Comparison of ENCODE assay signal across 20 cellular contexts in the genomic region with DNA sequence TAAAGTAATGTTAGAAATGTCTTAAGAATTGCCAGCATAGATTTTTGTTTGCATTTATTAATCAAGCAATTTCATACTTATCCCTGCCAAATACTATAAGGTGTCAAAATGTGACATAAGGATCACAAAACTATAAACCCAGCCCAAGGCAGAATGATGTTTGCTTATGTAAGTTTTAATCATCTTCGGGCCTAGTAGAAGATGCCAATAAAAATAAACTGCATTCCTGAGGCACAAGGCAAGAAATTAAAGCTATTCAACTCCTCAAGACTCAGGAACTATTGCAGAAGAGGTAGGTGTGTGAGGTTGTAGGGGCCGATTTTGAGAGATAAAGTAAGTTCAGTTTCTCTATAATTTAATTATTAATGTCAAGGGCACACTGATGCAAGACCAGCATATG.
DNase-seq lines count a peak whose midpoint lies in the region; ATAC-seq and TF ChIP-seq lines count a peak whose summit lies in the region.
"Had no signal": no experiment of that assay in that cellular context is flagged by ENCODE, and none has a peak within 500 bp of the region (broad histone marks: within the 10 kb centered on the region; RNA-seq: fewer than 3 reads in every experiment).

No MANE protein-coding gene starts in this region.

- no peak for ATAC-seq in heart left ventricle
- ATAC-seq: activated CD4-positive, alpha-beta T cell treated with anti-CD3 and anti-CD28 coated beads for 36 hours; GM23338; lower lobe of right lung; pancreas had no signal

- TF ChIP-seq CTCF in OCI-LY3 (IDR thresholded peaks at IDR 0.05; ENCODE audit: low read depth, low read length) (no peak), heart left ventricle (IDR thresholded peaks at IDR 0.05) (no peak), lower leg skin (IDR thresholded peaks at IDR 0.05) (no peak)

- H3K4me1 ChIP-seq in OCI-LY3 (ENCODE audit: low read length) (peaks cover 22% of the 10 kb centered on the region), heart left ventricle (no peaks in the 10 kb centered on the region)
- H3K4me1 ChIP-seq: lower lobe of right lung had no signal

- peak; percentile 31 for DNase-seq in GM04503 (ENCODE audit: low read depth)
- DNase-seq in dermis blood vessel endothelial cell: peak; percentile 15
- peak; percentile 12 for DNase-seq in skeletal muscle cell (ENCODE audit: low read depth)
- no peak for DNase-seq in stimulated activated CD4-positive, alpha-beta T cell treated with anti-CD3 and anti-CD28 coated beads, Interleukin-15, amount 100 ng/mL, for 24 hours
- no peak for DNase-seq in heart left ventricle
- DNase-seq in lower leg skin (ENCODE audit: low spot score in 2 of 2): no peak
- DNase-seq: activated CD4-positive, alpha-beta T cell treated with anti-CD3 and anti-CD28 coated beads for 36 hours; activated effector memory CD4-positive, alpha-beta T cell treated with anti-CD3 and anti-CD28 coated beads, Interleukin-2, amount 50 U/mL, for 16 hours; amygdala; DMS79; Kasumi-1; lower lobe of right lung; NCI-H510A; pancreas had no signal

- H4K20me1 ChIP-seq in OCI-LY3 (ENCODE audit: insufficient read depth, low read length): no peaks in the 10 kb centered on the region

- no peaks in the 10 kb centered on the region for H3K27me3 ChIP-seq in OCI-LY3 (ENCODE audit: low read depth, low read length)
- H3K27me3 ChIP-seq in heart left ventricle: no peaks in the 10 kb centered on the region
- H3K27me3 ChIP-seq: esophagus muscularis mucosa, pancreas had no signal

- intact Hi-C loops in heart left ventricle (cut with DNase I) (no loop called here), lower leg skin (cut with DNase I; ENCODE audit: low total_unique reads) (no loop called here)

- no peak overlapping the region for H2AFZ ChIP-seq in OCI-LY3 (ENCODE audit: low read depth, low read length)
- H2AFZ ChIP-seq: GM23338 had no signal

- H3K9me3 ChIP-seq in OCI-LY3 (ENCODE audit: insufficient read depth, low read length): no peaks in the 10 kb centered on the region
- peaks cover 0 to 4% (median 0%) of the 10 kb centered on the region in 12 donors for H3K9me3 ChIP-seq in heart left ventricle
- H3K9me3 ChIP-seq: esophagus muscularis mucosa, lower lobe of right lung, pancreas, thoracic aorta had no signal

- WGBS in heart left ventricle, 4 donors: 46 to 68% (median 48%) methylated on average over 2 of the region's 2 CpGs
- 31 to 36% methylated on average over 2 of the region's 2 CpGs for WGBS in lower leg skin, 2 donors

- H3K27ac ChIP-seq in OCI-LY3 (ENCODE audit: low read length) (no peak overlapping the region), heart left ventricle (no peak overlapping the region)
- H3K27ac ChIP-seq: esophagus muscularis mucosa, lower lobe of right lung, pancreas, SK-N-MC, skin epidermis, thoracic aorta had no signal

- H3K4me3 ChIP-seq in OCI-LY3 (ENCODE audit: low read length) (no peak overlapping the region), skeletal muscle cell (ENCODE audit: low read depth, low read length) (no peak overlapping the region), heart left ventricle (no peak overlapping the region), lower leg skin (ENCODE audit: low read depth, poor library complexity, severe bottlenecking) (no peak overlapping the region)
- H3K4me3 ChIP-seq: esophagus muscularis mucosa, GM23338, lower lobe of right lung, pancreas, SK-N-MC, skin epidermis, thoracic aorta had no signal

- H3K9ac ChIP-seq in OCI-LY3 (ENCODE audit: low read length): no peak overlapping the region

- H3K36me3 ChIP-seq in OCI-LY3 (replicated peaks; ENCODE audit: low read depth, low read length) (no peaks in the 10 kb centered on the region), heart left ventricle (no peaks in the 10 kb centered on the region)
- H3K36me3 ChIP-seq: esophagus muscularis mucosa, lower lobe of right lung, pancreas, thoracic aorta had no signal

- H3K79me2 ChIP-seq in OCI-LY3 (ENCODE audit: low read length): no peaks in the 10 kb centered on the region

- TF ChIP-seq POLR2A in heart left ventricle (IDR thresholded peaks at IDR 0.05) (no peak), lower leg skin (IDR thresholded peaks at IDR 0.05) (no peak)

- H3K4me2 ChIP-seq in OCI-LY3 (ENCODE audit: low read length): peak overlapping the region; percentile 61
- H3K4me2 ChIP-seq: GM23338 had no signal

Comparison
In these comparisons a context has a peak if more than half of its experiments do, and no peak if none do; other contexts are left out.
1. DNase-seq: peak in GM04503 (single experiment), dermis blood vessel endothelial cell (single experiment) and skeletal muscle cell (single experiment); none in stimulated activated CD4-positive, alpha-beta T cell treated with anti-CD3 and anti-CD28 coated beads, Interleukin-15, amount 100 ng/mL, for 24 hours (single experiment), heart left ventricle (0 of 5) and lower leg skin (0 of 2).